In the genomic region with DNA sequence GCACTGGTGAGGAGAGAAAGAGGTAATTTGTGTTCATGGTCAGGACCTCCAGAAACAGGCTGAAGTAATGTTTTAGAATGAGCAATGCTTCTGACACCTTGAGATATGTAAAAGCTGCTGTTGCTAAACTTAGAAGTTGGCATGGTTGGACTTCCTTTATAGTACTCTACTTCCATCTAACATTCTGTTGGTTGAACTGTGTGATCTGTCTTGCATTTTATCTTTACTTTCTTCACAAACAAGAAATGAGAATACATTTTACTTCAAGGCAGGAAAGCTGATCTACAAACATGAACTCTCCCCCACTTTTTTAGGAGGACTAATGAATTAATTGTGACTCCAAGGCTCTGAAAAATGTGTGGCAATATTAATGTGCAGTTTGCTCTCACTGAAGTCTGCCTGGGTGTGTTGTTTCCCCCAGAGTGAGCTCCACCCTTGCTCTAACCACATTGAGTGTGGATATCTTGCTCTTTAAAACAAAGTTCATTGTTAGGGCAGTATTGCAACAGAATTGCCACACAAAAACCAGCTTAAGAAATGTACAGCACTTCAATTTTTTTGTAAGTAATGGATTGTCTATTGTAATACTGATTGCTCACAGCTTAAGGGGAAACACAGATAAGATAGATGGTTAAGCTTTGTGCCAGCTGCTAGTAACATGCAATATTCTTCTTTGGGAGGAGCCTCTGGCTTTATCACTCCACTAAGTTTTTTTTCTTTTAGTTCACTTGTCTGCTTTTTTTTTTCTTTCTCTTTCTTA, we compare ENCODE assay signal across 9 cellular contexts.
DNase-seq lines count a peak whose midpoint lies in the region; ATAC-seq, FAIRE-seq and TF ChIP-seq lines count a peak whose summit lies in the region.
"Had no signal": no experiment of that assay in that cellular context is flagged by ENCODE, and none has a peak within 500 bp of the region (broad histone marks: within the 10 kb centered on the region; RNA-seq: fewer than 3 reads in every experiment).

No MANE protein-coding gene starts in this region.

- DNase-seq in CD14-positive monocyte (ENCODE audit: low spot score) (peak; percentile 85), SK-N-MC (ENCODE audit: low read depth, low spot score) (no peak), endothelial cell of umbilical vein (ENCODE audit: low read depth, low spot score) (peak; percentile 91), natural killer cell (no peak), COLO668 (lab: John Stamatoyannopoulos, UW; ENCODE audit: unreplicated experiment) (no peak), iPS-NIHi11 (ENCODE audit: low spot score) (no peak)

- H3K27ac ChIP-seq in SK-N-MC (peak overlapping the region; percentile 63), endothelial cell of umbilical vein (ENCODE audit: insufficient read depth, low read depth, low read length) (peak overlapping the region; percentile 83)

- TF ChIP-seq POLR2A in endothelial cell of umbilical vein (IDR thresholded peaks at IDR 0.05; ENCODE audit: low read depth, low read length) = no peak

- H3K4me3 Mint-ChIP-seq in CD14-positive monocyte (peak overlapping the region; percentile 65 to 82), natural killer cell (peak overlapping the region; percentile 94)

- H3K79me2 ChIP-seq in endothelial cell of umbilical vein (ENCODE audit: control insufficient read depth, insufficient read depth, low read length) = no peaks in the 10 kb centered on the region

- no peaks in the 10 kb centered on the region for H3K27me3 ChIP-seq in endothelial cell of umbilical vein (ENCODE audit: control insufficient read depth in 2 of 2, insufficient read depth in 2 of 2, low read length in 2 of 2)

- peaks cover 69% of the 10 kb centered on the region for H3K4me1 Mint-ChIP-seq in CD14-positive monocyte
- H3K4me1 Mint-ChIP-seq in natural killer cell = peaks cover 87 to 88% of the 10 kb centered on the region in 2 donors

- H3K27ac Mint-ChIP-seq in CD14-positive monocyte = peak overlapping the region; percentile 99 to 100 (median 99)
- H3K27ac Mint-ChIP-seq in natural killer cell = peak overlapping the region; percentile 95 to 98

- H2AFZ ChIP-seq in endothelial cell of umbilical vein (ENCODE audit: low read depth, low read length) = peak overlapping the region; percentile 5

- intact Hi-C loops in CD14-positive monocyte (cut with micrococcal nuclease) = loop anchor here in 1 of 2 donors (5.0 to 10.0 kb wide), 2 partner anchors 69 to 428 kb away; a partner anchor contains a TSS
- intact Hi-C loops in endothelial cell of umbilical vein (cut with micrococcal nuclease) = loop anchor here (1.0 to 5.0 kb wide), 3 partner anchors 141 to 321 kb away; no protein-coding TSS in a partner anchor
- intact Hi-C loops in natural killer cell (cut with micrococcal nuclease) = loop anchor here (1.0 to 5.0 kb wide), 5 partner anchors 8 to 154 kb away; a partner anchor contains a TSS

- BruUV-seq in endothelial cell of umbilical vein (replicated peaks; lab: Mats Ljungman, UMichigan) = no TSS peak

- peaks cover 53% of the 10 kb centered on the region for H3K4me1 ChIP-seq in endothelial cell of umbilical vein (ENCODE audit: control insufficient read depth, extremely low read depth, insufficient read depth, low read length)

- H3K36me3 Mint-ChIP-seq in CD14-positive monocyte (peaks cover 24 to 26% of the 10 kb centered on the region in 2 donors), natural killer cell (no peaks in the 10 kb centered on the region)

- H3K9ac ChIP-seq in SK-N-MC (ENCODE audit: insufficient read length) = peak overlapping the region; percentile 28
- peak overlapping the region; percentile 42 for H3K9ac ChIP-seq in endothelial cell of umbilical vein (replicated peaks; ENCODE audit: extremely low read depth, insufficient read depth, low read length)

- H3K9me3 ChIP-seq in SK-N-MC (ENCODE audit: low read depth, low read length) (no peaks in the 10 kb centered on the region), endothelial cell of umbilical vein (replicated peaks; ENCODE audit: control insufficient read depth, insufficient read depth, low read length) (no peaks in the 10 kb centered on the region)

- TF ChIP-seq CTCF in CD14-positive monocyte (IDR thresholded peaks at IDR 0.05) = no peak
- no peak for TF ChIP-seq CTCF in endothelial cell of umbilical vein (IDR thresholded peaks at IDR 0.05; ENCODE audit: extremely low read depth in 1 of 2, insufficient read depth in 1 of 2, low read depth in 1 of 2, low read length in 2 of 2)
- no peak for TF ChIP-seq CTCF in natural killer cell (IDR thresholded peaks at IDR 0.05)

- peak overlapping the region; percentile 69 for H3K4me2 ChIP-seq in endothelial cell of umbilical vein (ENCODE audit: insufficient read depth, low read length)

- CTCF ChIA-PET in endothelial cell of umbilical vein (lab: Charles Lee) = interaction anchor here (0.6 to 4.7 kb wide), 8 partner anchors 9 to 192 kb away, joined by 3 to 46 read pairs (median 4); no protein-coding TSS in a partner anchor

- peak; percentile 60 for FAIRE-seq in endothelial cell of umbilical vein (lab: Jason Lieb, UNC)

- H3K4me3 ChIP-seq in SK-N-MC (peak overlapping the region; percentile 52), endothelial cell of umbilical vein (replicated peaks in 1 of 3; ENCODE audit: insufficient read depth in 1 of 3, low read depth in 1 of 3, low read length in 3 of 3) (peak overlapping the region in 1 of 3 experiments; percentile 23)

- ATAC-seq in GM19328 (IDR thresholded peaks at IDR 0.05; ENCODE audit: unreplicated experiment) = peak; percentile 74
- peak; percentile 72 for ATAC-seq in HG03342 (IDR thresholded peaks at IDR 0.05; ENCODE audit: unreplicated experiment)
- ATAC-seq in natural killer cell = peak; percentile 73 to 89 (median 83)
- ATAC-seq: Panc1 had no signal

- no peaks in the 10 kb centered on the region for H4K20me1 ChIP-seq in endothelial cell of umbilical vein (replicated peaks; ENCODE audit: control insufficient read depth, extremely low read depth, insufficient read depth, low read length)

- dilution Hi-C loops in endothelial cell of umbilical vein (cut with MboI; ENCODE audit: extremely low pct_ligation_motif_present, low sequenced_read_pairs) = no loop called here

- no peaks in the 10 kb centered on the region for H3K9me1 ChIP-seq in endothelial cell of umbilical vein (replicated peaks; ENCODE audit: control insufficient read depth, extremely low read depth, insufficient read depth, low read length)

- H3K27me3 Mint-ChIP-seq in CD14-positive monocyte (ENCODE audit: low read depth in 3 of 3) (no peaks in the 10 kb centered on the region), natural killer cell (ENCODE audit: low read depth in 2 of 2) (no peaks in the 10 kb centered on the region)

- H3K36me3 ChIP-seq in SK-N-MC (ENCODE audit: insufficient read depth, low read length) = no peaks in the 10 kb centered on the region
- H3K36me3 ChIP-seq in endothelial cell of umbilical vein (ENCODE audit: control insufficient read depth in 2 of 2, extremely low read depth in 1 of 2, insufficient read depth in 2 of 2, low read length in 2 of 2) = no peaks in the 10 kb centered on the region

- POLR2A ChIA-PET in endothelial cell of umbilical vein (lab: Charles Lee) = interaction anchor here (1.3 kb wide), 2 partner anchors 69 to 142 kb away, joined by 3 to 6 read pairs; no protein-coding TSS in a partner anchor

- H3K9me3 Mint-ChIP-seq in CD14-positive monocyte (peaks cover 0 to 10% (median 4%) of the 10 kb centered on the region in 7 donors), natural killer cell (no peaks in the 10 kb centered on the region)

TF ChIP-seq in endothelial cell of umbilical vein, 7 proteins besides CTCF, POLR2A, EP300 and RAD21:
- no peak for TF ChIP-seq POLR2AphosphoS5 (IDR thresholded peaks at IDR 0.05; ENCODE audit: insufficient read depth, low read depth, low read length)
- no peak for TF ChIP-seq JUN (IDR thresholded peaks at IDR 0.05; ENCODE audit: borderline replicate concordance, insufficient read depth, insufficient read length, low read depth)
- TF ChIP-seq GATA2 (IDR thresholded peaks at IDR 0.05; ENCODE audit: insufficient read depth, insufficient read length, low read depth, low read length) = no peak
- no peak for TF ChIP-seq EZH2 (IDR thresholded peaks at IDR 0.05; ENCODE audit: borderline replicate concordance, low read depth, low read length, severe bottlenecking)
- TF ChIP-seq MYC (IDR thresholded peaks at IDR 0.05; ENCODE audit: low read depth, low read length) = no peak
- TF ChIP-seq, protein P1, sequence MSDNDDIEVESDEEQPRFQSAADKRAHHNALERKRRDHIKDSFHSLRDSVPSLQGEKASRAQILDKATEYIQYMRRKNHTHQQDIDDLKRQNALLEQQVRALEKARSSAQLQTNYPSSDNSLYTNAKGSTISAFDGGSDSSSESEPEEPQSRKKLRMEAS (IDR thresholded peaks at IDR 0.05; ENCODE audit: insufficient read depth, insufficient read length) = no peak
- TF ChIP-seq FOS (IDR thresholded peaks at IDR 0.05; ENCODE audit: borderline replicate concordance, insufficient read depth, low read length) = no peak

Comparison
In these comparisons a context has a peak if more than half of its experiments do, and no peak if none do; other contexts are left out.
1. DNase-seq: peak in CD14-positive monocyte (single experiment) and endothelial cell of umbilical vein (single experiment); none in SK-N-MC (single experiment), natural killer cell (single experiment), COLO668 (single experiment) and iPS-NIHi11 (single experiment).
2. Peak in every context shown above with its lines, with median percentiles within 50 percentile points of each other: ATAC-seq.